Comparison of ENCODE assay signal across 9 cellular contexts in the genomic region with DNA sequence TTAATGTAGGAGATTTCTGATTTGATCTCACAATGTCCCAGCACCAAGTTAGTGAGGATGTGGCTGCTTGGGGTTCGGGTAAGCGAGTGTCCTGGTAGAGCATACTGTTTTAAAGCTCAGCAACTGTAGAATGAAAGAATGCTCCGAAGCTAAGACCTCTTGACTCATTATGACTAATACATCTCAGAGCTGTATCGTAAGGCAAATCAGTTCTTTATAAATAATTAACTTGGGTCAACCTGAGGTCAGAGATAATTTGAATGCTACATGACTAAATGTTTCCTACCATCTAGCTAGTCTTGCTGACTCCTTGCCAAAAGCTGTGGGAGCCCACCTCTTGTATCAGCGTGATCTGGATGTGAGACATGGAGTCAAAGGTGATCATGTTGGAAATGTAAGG.
DNase-seq lines count a peak whose midpoint lies in the region; ATAC-seq and TF ChIP-seq lines count a peak whose summit lies in the region.
"Had no signal": no experiment of that assay in that cellular context is flagged by ENCODE, and none has a peak within 500 bp of the region (broad histone marks: within the 10 kb centered on the region; RNA-seq: fewer than 3 reads in every experiment).

No MANE protein-coding gene starts in this region.

- no peaks in the 10 kb centered on the region for H4K20me1 ChIP-seq in HCT116 (ENCODE audit: insufficient read depth)

- H2BK120ac ChIP-seq in mesendoderm (ENCODE audit: low read depth, low read length) = no peak overlapping the region

- RAD21 ChIA-PET in HCT116 (lab: Charles Lee; ENCODE audit: low non-redundant PET in 1 of 2, low total read pairs in 2 of 2, uncharacterized antibody in 2 of 2, unreplicated experiment in 2 of 2) = no interaction called here

- H3K36me3 Mint-ChIP-seq in T-helper 2 cell treated with Interferon-gamma antibody and Interleukin-4, amounts not matched to agents 5 μg/mL and 100 μg/mL, for 36 hours (ENCODE audit: low read depth) = peaks cover 23% of the 10 kb centered on the region

- H4K8ac ChIP-seq in mesendoderm (ENCODE audit: low read depth, low read length) = no peak overlapping the region

- H2AFZ ChIP-seq in HCT116 (ENCODE audit: low read depth, low read length, poor library complexity, severe bottlenecking) = peak overlapping the region; percentile 57

- no peaks in the 10 kb centered on the region for H3K9me2 ChIP-seq in HCT116 (ENCODE audit: insufficient read depth)

- H3K9ac ChIP-seq in HCT116 (ENCODE audit: low read length) (peak overlapping the region; percentile 36; the same call in 1 of the 2 replicates), colonic mucosa (ENCODE audit: low read depth in 2 of 2, low read length in 2 of 2) (no peak overlapping the region), mesendoderm (ENCODE audit: low read length) (no peak overlapping the region)

- H3K4me3 Mint-ChIP-seq in T-helper 2 cell treated with Interferon-gamma antibody and Interleukin-4, amounts not matched to agents 5 μg/mL and 100 μg/mL, for 36 hours = no peak overlapping the region

- H3K27ac ChIP-seq in HCT116 (ENCODE audit: low read depth, low read length) = peak overlapping the region; percentile 58; the same call in 1 of the 2 replicates
- no peak overlapping the region for H3K27ac ChIP-seq in colonic mucosa
- no peak overlapping the region for H3K27ac ChIP-seq in mesendoderm (ENCODE audit: low read depth, low read length)

- H3K27me3 Mint-ChIP-seq in T-helper 2 cell treated with Interferon-gamma antibody and Interleukin-4, amounts not matched to agents 5 μg/mL and 100 μg/mL, for 36 hours (ENCODE audit: low read depth) = no peaks in the 10 kb centered on the region

- intact Hi-C loops in HCT116 (cut with micrococcal nuclease) = no loop called here
- intact Hi-C loops in colonic mucosa (cut with DNase I) = no loop called here

- no peak overlapping the region for H3K27ac Mint-ChIP-seq in T-helper 2 cell treated with Interferon-gamma antibody and Interleukin-4, amounts not matched to agents 5 μg/mL and 100 μg/mL, for 36 hours

- H3K4me2 ChIP-seq in HCT116 (ENCODE audit: low read length) (peak overlapping the region; percentile 76), mesendoderm (ENCODE audit: low read length) (no peak overlapping the region)

- TF ChIP-seq RAD21 in HCT116 (IDR thresholded peaks at IDR 0.05; ENCODE audit: low read depth) = peak; percentile 20; the same call in 1 of the 2 replicates

- no CpG with 5 or more reads among the region's 5 CpGs for WGBS in mesendoderm (ENCODE audit: extremely low coverage, insufficient coverage, low lambda C conversion rate)

- peaks cover 0 to 26% of the 10 kb centered on the region in 2 experiments; a peak in 2 of 4 replicates for H3K4me1 ChIP-seq in HCT116 (ENCODE audit: control insufficient read depth in 1 of 2, insufficient read depth in 2 of 2, low read length in 2 of 2)
- no peaks in the 10 kb centered on the region for H3K4me1 ChIP-seq in colonic mucosa
- H3K4me1 ChIP-seq in mesendoderm (ENCODE audit: control insufficient read depth, low read depth, low read length) = no peaks in the 10 kb centered on the region

- no peak overlapping the region for H3K4ac ChIP-seq in mesendoderm (ENCODE audit: low read depth, low read length)

- H2BK5ac ChIP-seq in mesendoderm (ENCODE audit: low read length) = no peak overlapping the region

- CTCF ChIA-PET in HCT116 (lab: Charles Lee) = interaction anchor here (1.8 kb wide), 1 partner anchor 21 kb away, joined by 5 read pairs; no protein-coding TSS in a partner anchor

- H4K5ac ChIP-seq in mesendoderm (ENCODE audit: low read length) = no peak overlapping the region

- H3K23ac ChIP-seq in mesendoderm (ENCODE audit: low read length) = no peak overlapping the region

- no peak overlapping the region for H2BK15ac ChIP-seq in mesendoderm (replicated peaks; ENCODE audit: low read depth)

- peaks cover 0 to 8% of the 10 kb centered on the region in 2 experiments; a peak in 1 of 4 replicates for H3K9me3 ChIP-seq in HCT116 (ENCODE audit: control insufficient read depth in 1 of 2, insufficient read depth in 1 of 2, low read depth in 1 of 2, low read length in 2 of 2)
- no peaks in the 10 kb centered on the region for H3K9me3 ChIP-seq in colonic mucosa

- no peaks in the 10 kb centered on the region for H3K79me1 ChIP-seq in mesendoderm (ENCODE audit: low read length)

- H3K36me3 ChIP-seq in HCT116 (ENCODE audit: control insufficient read depth in 1 of 2, insufficient read depth in 2 of 2, low read length in 2 of 2) (no peaks in the 10 kb centered on the region), kidney epithelial cell (ENCODE audit: control insufficient read depth, insufficient read depth, low read length) (no peaks in the 10 kb centered on the region), colonic mucosa (no peaks in the 10 kb centered on the region), mesendoderm (ENCODE audit: control insufficient read depth, insufficient read depth, low read length) (no peaks in the 10 kb centered on the region)

- peaks cover 43% of the 10 kb centered on the region for H3K9me3 Mint-ChIP-seq in T-helper 2 cell treated with Interferon-gamma antibody and Interleukin-4, amounts not matched to agents 5 μg/mL and 100 μg/mL, for 36 hours

- no peak for TF ChIP-seq CTCF in HCT116 (IDR thresholded peaks at IDR 0.05 in 2 of 3, conservative IDR thresholded peaks at IDR 0.05 in 1 of 3; ENCODE audit: borderline replicate concordance in 1 of 3, insufficient read depth in 1 of 3, low read depth in 2 of 3, low read length in 2 of 3)
- TF ChIP-seq CTCF in kidney epithelial cell (IDR thresholded peaks at IDR 0.05; ENCODE audit: insufficient read depth, low read length, poor library complexity, severe bottlenecking) = no peak
- TF ChIP-seq CTCF in colonic mucosa (IDR thresholded peaks at IDR 0.05) = no peak

- H3K27me3 ChIP-seq in HCT116 (ENCODE audit: insufficient read depth, low read length) (no peaks in the 10 kb centered on the region), kidney epithelial cell (ENCODE audit: control insufficient read depth, insufficient read depth, low read length) (no peaks in the 10 kb centered on the region), colonic mucosa (no peaks in the 10 kb centered on the region), mesendoderm (ENCODE audit: insufficient read depth, low read length, poor library complexity) (no peaks in the 10 kb centered on the region)

- no peak overlapping the region for H3K56ac ChIP-seq in mesendoderm (ENCODE audit: low read length)

- TF ChIP-seq POLR2A in HCT116 (IDR thresholded peaks at IDR 0.05; ENCODE audit: borderline replicate concordance, extremely low read depth, insufficient read depth, insufficient read length) = no peak

- H3K18ac ChIP-seq in mesendoderm (ENCODE audit: low read length) = no peak overlapping the region

- peaks cover 6% of the 10 kb centered on the region for H3K4me1 Mint-ChIP-seq in T-helper 2 cell treated with Interferon-gamma antibody and Interleukin-4, amounts not matched to agents 5 μg/mL and 100 μg/mL, for 36 hours (ENCODE audit: low read depth)

- BruUV-seq in HCT116 (replicated peaks; lab: Mats Ljungman, UMichigan) = no TSS peak

- peak; percentile 92 for ATAC-seq in HCT116

- POLR2A ChIA-PET in HCT116 (lab: Charles Lee) = no interaction called here

- peak; percentile 65 for DNase-seq in AG20443 (ENCODE audit: low spot score)
- DNase-seq in HCT116 (ENCODE audit: low read depth, low spot score) = peak; percentile 86
- DNase-seq in T-helper 2 cell treated with Interferon-gamma antibody and Interleukin-4, amounts not matched to agents 5 μg/mL and 100 μg/mL, for 36 hours (ENCODE audit: low spot score) = peak; percentile 45
- peak; percentile 98 for DNase-seq in kidney epithelial cell (ENCODE audit: low read depth)
- DNase-seq in colonic mucosa = no peak
- no peak for DNase-seq in mesendoderm
- no peak for DNase-seq in activated gamma-delta T cell treated with Interleukin-2 at 50 U/mL for 16 hours
- no peak for DNase-seq in DMS153 (lab: John Stamatoyannopoulos, UW)
- DNase-seq: NCI-H1417 treated with DMSO at 0.1 percent for 48 hours had no signal

- no peak overlapping the region for H2AK5ac ChIP-seq in mesendoderm (ENCODE audit: low read length)

- H3K79me2 ChIP-seq in HCT116 (ENCODE audit: insufficient read depth, low read length) (no peaks in the 10 kb centered on the region), mesendoderm (ENCODE audit: control insufficient read depth, insufficient read depth, low read length) (no peaks in the 10 kb centered on the region)

- H3K4me3 ChIP-seq in HCT116 (replicated peaks in 1 of 2; ENCODE audit: low read depth in 1 of 2, low read length in 2 of 2) = peak overlapping the region in 1 of 2 experiments; percentile 42; a peak in 2 of 4 replicates
- H3K4me3 ChIP-seq in kidney epithelial cell (ENCODE audit: low read depth, low read length) = no peak overlapping the region
- no peak overlapping the region for H3K4me3 ChIP-seq in colonic mucosa
- H3K4me3 ChIP-seq in mesendoderm (ENCODE audit: low read length) = no peak overlapping the region

TF ChIP-seq in HCT116, 20 proteins besides CTCF, POLR2A, EP300 and RAD21 (continues in another document):
- peak; percentile 91 for TF ChIP-seq JUND (IDR thresholded peaks at IDR 0.05)
- peak; percentile 85 for TF ChIP-seq SP1 (IDR thresholded peaks at IDR 0.05; ENCODE audit: low read depth)
- TF ChIP-seq TCF7L2 (IDR thresholded peaks at IDR 0.05; ENCODE audit: borderline replicate concordance, extremely low read depth, insufficient read depth, insufficient read length) = no peak
- peak; percentile 63; the same call in 1 of the 2 replicates for TF ChIP-seq SIN3A (IDR thresholded peaks at IDR 0.05; ENCODE audit: low read depth)
- TF ChIP-seq ZFX (IDR thresholded peaks at IDR 0.05) = no peak
- TF ChIP-seq YY1 (IDR thresholded peaks at IDR 0.05; ENCODE audit: extremely low read depth, insufficient replicate concordance, low read depth, low read length) = no peak
- peak; percentile 68 for TF ChIP-seq POLR2AphosphoS5 (IDR thresholded peaks at IDR 0.05; ENCODE audit: low read depth, low read length)
- TF ChIP-seq, protein P1, sequence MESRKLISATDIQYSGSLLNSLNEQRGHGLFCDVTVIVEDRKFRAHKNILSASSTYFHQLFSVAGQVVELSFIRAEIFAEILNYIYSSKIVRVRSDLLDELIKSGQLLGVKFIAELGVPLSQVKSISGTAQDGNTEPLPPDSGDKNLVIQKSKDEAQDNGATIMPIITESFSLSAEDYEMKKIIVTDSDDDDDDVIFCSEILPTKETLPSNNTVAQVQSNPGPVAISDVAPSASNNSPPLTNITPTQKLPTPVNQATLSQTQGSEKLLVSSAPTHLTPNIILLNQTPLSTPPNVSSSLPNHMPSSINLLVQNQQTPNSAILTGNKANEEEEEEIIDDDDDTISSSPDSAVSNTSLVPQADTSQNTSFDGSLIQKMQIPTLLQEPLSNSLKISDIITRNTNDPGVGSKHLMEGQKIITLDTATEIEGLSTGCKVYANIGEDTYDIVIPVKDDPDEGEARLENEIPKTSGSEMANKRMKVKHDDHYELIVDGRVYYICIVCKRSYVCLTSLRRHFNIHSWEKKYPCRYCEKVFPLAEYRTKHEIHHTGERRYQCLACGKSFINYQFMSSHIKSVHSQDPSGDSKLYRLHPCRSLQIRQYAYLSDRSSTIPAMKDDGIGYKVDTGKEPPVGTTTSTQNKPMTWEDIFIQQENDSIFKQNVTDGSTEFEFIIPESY (IDR thresholded peaks at IDR 0.05; ENCODE audit: extremely low read depth, insufficient replicate concordance, low read length) = no peak
- peak; percentile 30; the same call in 1 of the 2 replicates for TF ChIP-seq EGR1 (IDR thresholded peaks at IDR 0.05; ENCODE audit: low read depth)

Comparison
In these comparisons a context has a peak if more than half of its experiments do, and no peak if none do; other contexts are left out.
1. DNase-seq: peak in AG20443 (single experiment), HCT116 (single experiment), T-helper 2 cell treated with Interferon-gamma antibody and Interleukin-4, amounts not matched to agents 5 μg/mL and 100 μg/mL, for 36 hours (single experiment) and kidney epithelial cell (single experiment); none in colonic mucosa (single experiment), mesendoderm (single experiment), activated gamma-delta T cell treated with Interleukin-2 at 50 U/mL for 16 hours (single experiment) and DMS153 (single experiment).